In genomic region chr3:171831936-171832335, GRCh38 we compare ENCODE assay signal across 17 cellular contexts. TPM values are rescaled to one million over a fixed set of nuclear protein-coding genes. Genes with fewer than 3 reads are reported as not detected.
"Had no signal": no experiment of that assay in that cellular context is flagged by ENCODE, and none has a peak within 500 bp of the region (broad histone marks: within the 10 kb centered on the region; RNA-seq: fewer than 3 reads in every experiment).

No MANE protein-coding gene starts in this region.

- H3K27me3 ChIP-seq: cardiac muscle cell, esophagus muscularis mucosa, tibial artery, vagina had no signal

- ATAC-seq: lower lobe of right lung; right cardiac atrium; stimulated activated effector memory CD8-positive, alpha-beta T cell treated with anti-CD3 and anti-CD28 coated beads, Interleukin-12 subunit alpha, Interleukin-12 subunit beta, amount 100 ng/mL, for 72 hours had no signal

- H3K4me1 Mint-ChIP-seq: activated B cell treated with CpG ODN at 0.5 μM for 24 hours, naive B cell had no signal

- H3K4me3 ChIP-seq: cardiac muscle cell, esophagus muscularis mucosa, lower lobe of right lung, tibial artery, vagina had no signal

- H3K4me3 Mint-ChIP-seq: activated B cell treated with CpG ODN at 0.5 μM for 24 hours; activated naive CD8-positive, alpha-beta T cell; naive B cell; stimulated activated effector memory CD8-positive, alpha-beta T cell treated with anti-CD3 and anti-CD28 coated beads, Interleukin-12 subunit alpha, Interleukin-12 subunit beta, amount 100 ng/mL, for 72 hours; T-helper 1 cell treated with Interleukin-12 subunit alpha and Interleukin-12 subunit beta and Interleukin-4 antibody, amounts not matched to agents 30 μg/mL and 1 μg/mL, for 36 hours had no signal

- H3K27me3 Mint-ChIP-seq: progenitor cell of endocrine pancreas had no signal

- H3K36me3 ChIP-seq: cardiac muscle cell, esophagus muscularis mucosa, lower lobe of right lung, tibial artery, vagina had no signal

- H3K36me3 Mint-ChIP-seq: activated naive CD8-positive, alpha-beta T cell; naive B cell; stimulated activated effector memory CD8-positive, alpha-beta T cell treated with anti-CD3 and anti-CD28 coated beads, Interleukin-12 subunit alpha, Interleukin-12 subunit beta, amount 100 ng/mL, for 72 hours had no signal

- H3K9me3 ChIP-seq: esophagus muscularis mucosa, lower lobe of right lung, tibial artery, vagina had no signal

- DNase-seq: activated B cell treated with CpG ODN at 0.5 μM for 24 hours; activated CD4-positive, alpha-beta T cell treated with anti-CD3 and anti-CD28 coated beads, Interleukin-2, amount 50 U/mL, for 1 hour; activated gamma-delta T cell; activated T-cell treated with anti-CD3 and anti-CD28 coated beads, Interleukin-2, amount 50 U/mL, for 1 hour; aorta; hippocampal formation; lower lobe of right lung; naive B cell; right cardiac atrium; tibial artery had no signal

- H3K9me3 Mint-ChIP-seq: activated B cell treated with CpG ODN at 0.5 μM for 24 hours; stimulated activated effector memory CD8-positive, alpha-beta T cell treated with anti-CD3 and anti-CD28 coated beads, Interleukin-12 subunit alpha, Interleukin-12 subunit beta, amount 100 ng/mL, for 72 hours; T-helper 1 cell treated with Interleukin-12 subunit alpha and Interleukin-12 subunit beta and Interleukin-4 antibody, amounts not matched to agents 30 μg/mL and 1 μg/mL, for 36 hours had no signal

- H3K27ac Mint-ChIP-seq: activated B cell treated with CpG ODN at 0.5 μM for 24 hours; activated naive CD8-positive, alpha-beta T cell; progenitor cell of endocrine pancreas; stimulated activated effector memory CD8-positive, alpha-beta T cell treated with anti-CD3 and anti-CD28 coated beads, Interleukin-12 subunit alpha, Interleukin-12 subunit beta, amount 100 ng/mL, for 72 hours; T-helper 1 cell treated with Interleukin-12 subunit alpha and Interleukin-12 subunit beta and Interleukin-4 antibody, amounts not matched to agents 30 μg/mL and 1 μg/mL, for 36 hours had no signal

- H3K27ac ChIP-seq: cardiac muscle cell, lower lobe of right lung, tibial artery had no signal

RNA-seq across cellular contexts. Expression of gene TMEM212, which starts 11.2 kb away (rescaled TPM):
- total RNA-seq: activated B cell treated with CpG ODN at 0.5 μM for 24 hours, aorta, cardiac muscle cell, esophagus muscularis mucosa, progenitor cell of endocrine pancreas, right cardiac atrium, vagina had no signal
- polyA plus RNA-seq: aorta, cardiac muscle cell, right cardiac atrium had no signal

RNA-seq across cellular contexts. Expression of gene PLD1, which starts 21.7 kb away (rescaled TPM):
- total RNA-seq: activated B cell treated with CpG ODN at 0.5 μM for 24 hours had no signal
